In the genomic region with DNA sequence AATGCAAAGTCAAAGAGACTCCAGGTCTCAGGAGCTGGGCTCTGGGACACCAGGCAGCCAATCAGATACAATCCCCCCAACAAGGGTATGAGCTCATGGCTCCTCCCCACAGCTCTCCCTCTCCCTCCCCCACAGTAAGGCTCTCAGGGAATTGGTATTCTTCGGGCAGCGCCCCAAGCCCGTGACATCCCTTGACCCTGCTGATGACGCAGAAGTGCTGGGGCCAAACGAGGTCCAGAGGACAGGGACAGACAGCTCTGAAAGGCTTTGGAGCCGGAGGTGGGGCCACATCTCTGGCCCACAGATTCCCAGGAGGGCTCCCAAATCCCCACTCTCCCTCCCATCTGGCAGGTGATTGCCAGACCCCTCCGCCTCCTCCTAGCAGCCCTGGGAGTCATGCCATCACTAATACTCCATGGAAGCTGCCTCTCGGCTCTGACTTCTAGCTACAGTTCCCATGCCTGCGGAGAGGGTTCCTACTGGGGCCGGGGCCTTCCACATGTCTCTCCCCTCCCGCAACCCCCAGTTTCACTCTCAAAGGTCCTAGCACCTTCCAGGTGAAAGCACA, we compare ENCODE assay signal across 11 cellular contexts. TPM values are rescaled to one million over a fixed set of nuclear protein-coding genes. Genes with fewer than 3 reads are reported as not detected.
DNase-seq lines count a peak whose midpoint lies in the region; ATAC-seq and TF ChIP-seq lines count a peak whose summit lies in the region.
"Had no signal": no experiment of that assay in that cellular context is flagged by ENCODE, and none has a peak within 500 bp of the region (broad histone marks: within the 10 kb centered on the region; RNA-seq: fewer than 3 reads in every experiment).

No MANE protein-coding gene starts in this region.

- H2BK5ac ChIP-seq in neuronal stem cell (ENCODE audit: low read length) = no peak overlapping the region

- POLR2A ChIA-PET in PC-3 (lab: Charles Lee; ENCODE audit: unreplicated experiment) = no interaction called here

- no peak overlapping the region for H3K4me2 ChIP-seq in neuronal stem cell (ENCODE audit: insufficient read depth, low read length, poor library complexity, severe bottlenecking)
- H3K4me2 ChIP-seq in PC-3 (ENCODE audit: low read length) = no peak overlapping the region

- H3K36me3 Mint-ChIP-seq in T-helper 17 cell (ENCODE audit: low read depth) = no peaks in the 10 kb centered on the region
- H3K36me3 Mint-ChIP-seq: CD4-positive, CD25-positive, alpha-beta regulatory T cell had no signal

- no peak overlapping the region for H4K91ac ChIP-seq in neuronal stem cell (ENCODE audit: low read depth, low read length, poor library complexity)

- H3K9me2 ChIP-seq in PC-3 (replicated peaks; ENCODE audit: low read length) = no peaks in the 10 kb centered on the region

- peak overlapping the region; percentile 59 for H2BK12ac ChIP-seq in neuronal stem cell (ENCODE audit: low read length)

- no peak overlapping the region for H4K8ac ChIP-seq in neuronal stem cell (ENCODE audit: low read depth, low read length)

- CTCF ChIA-PET in PC-3 (lab: Charles Lee) = interaction anchor here (2.1 kb wide), 1 partner anchor 19 kb away, joined by 15 read pairs; no protein-coding TSS in a partner anchor

- H3K4me1 ChIP-seq in gastroesophageal sphincter (peaks cover 0 to 75% (median 37%) of the 10 kb centered on the region in 3 donors), neuronal stem cell (ENCODE audit: control insufficient read depth in 2 of 2, insufficient read depth in 1 of 2, low read depth in 1 of 2, low read length in 2 of 2) (peaks cover 30 to 52% of the 10 kb centered on the region in 2 donors), PC-3 (ENCODE audit: insufficient read depth, low read length) (peaks cover 15% of the 10 kb centered on the region)

- 25 to 52% methylated on average over 3 to 4 of the region's 11 CpGs for WGBS in gastroesophageal sphincter (ENCODE audit: low coverage in 1 of 2), 2 donors
- no CpG with 5 or more reads among the region's 11 CpGs for WGBS in neuronal stem cell (ENCODE audit: extremely low coverage in 2 of 2, insufficient read length in 2 of 2, insufficient replicate concordance in 1 of 2), 2 donors

- no peaks in the 10 kb centered on the region for H3K79me2 ChIP-seq in PC-3 (ENCODE audit: low read length)

- no peaks in the 10 kb centered on the region for H4K20me1 ChIP-seq in PC-3 (ENCODE audit: low read length)

- H2BK120ac ChIP-seq in neuronal stem cell (ENCODE audit: low read depth, low read length) = no peak overlapping the region

- H3K27ac Mint-ChIP-seq in T-helper 17 cell = peak overlapping the region; percentile 61
- H3K27ac Mint-ChIP-seq in stimulated activated naive CD8-positive, alpha-beta T cell treated with anti-CD3 and anti-CD28 coated beads, Interleukin-15, amount 100 ng/mL, for 72 hours = no peak overlapping the region

- no TSS peak for BruUV-seq in PC-3 (replicated peaks; lab: Mats Ljungman, UMichigan)

- H3K23ac ChIP-seq in neuronal stem cell (ENCODE audit: low read depth, low read length, poor library complexity) = no peak overlapping the region

- TF ChIP-seq CTCF in AG10803 (conservative IDR thresholded peaks at IDR 0.05; ENCODE audit: low read length) (no peak), gastroesophageal sphincter (IDR thresholded peaks at IDR 0.05) (no peak), PC-3 (conservative IDR thresholded peaks at IDR 0.05; ENCODE audit: low read depth, low read length) (no peak)

- H3F3A ChIP-seq in PC-3 (ENCODE audit: low read length, unreplicated experiment) = no peaks in the 10 kb centered on the region

- H3K9ac ChIP-seq in neuronal stem cell (ENCODE audit: low read depth, low read length, poor library complexity) = no peak overlapping the region
- no peak overlapping the region for H3K9ac ChIP-seq in PC-3 (ENCODE audit: low read length)

- peak; percentile 60 for DNase-seq in AG10803 (ENCODE audit: low read depth)
- no peak for DNase-seq in T-helper 17 cell
- DNase-seq in neuronal stem cell (ENCODE audit: low spot score) = no peak
- no peak for DNase-seq in PC-3
- DNase-seq in stimulated activated naive CD8-positive, alpha-beta T cell treated with anti-CD3 and anti-CD28 coated beads, Interleukin-15, amount 100 ng/mL, for 72 hours = no peak
- DNase-seq: CD4-positive, CD25-positive, alpha-beta regulatory T cell had no signal

- no peaks in the 10 kb centered on the region for H3K79me1 ChIP-seq in neuronal stem cell (ENCODE audit: low read depth, low read length)

- no peak for TF ChIP-seq EP300 in gastroesophageal sphincter (IDR thresholded peaks at IDR 0.05)

- peaks cover 15% of the 10 kb centered on the region for H3K27me3 Mint-ChIP-seq in T-helper 17 cell
- peaks cover 10% of the 10 kb centered on the region for H3K27me3 Mint-ChIP-seq in stimulated activated naive CD8-positive, alpha-beta T cell treated with anti-CD3 and anti-CD28 coated beads, Interleukin-15, amount 100 ng/mL, for 72 hours

- H2BK15ac ChIP-seq in neuronal stem cell (ENCODE audit: low read length) = peak overlapping the region; percentile 75

- no peak overlapping the region for H3K4ac ChIP-seq in neuronal stem cell (ENCODE audit: low read length)

- H3K4me3 Mint-ChIP-seq in T-helper 17 cell = no peak overlapping the region
- H3K4me3 Mint-ChIP-seq in stimulated activated naive CD8-positive, alpha-beta T cell treated with anti-CD3 and anti-CD28 coated beads, Interleukin-15, amount 100 ng/mL, for 72 hours = no peak overlapping the region
- H3K4me3 Mint-ChIP-seq: CD4-positive, CD25-positive, alpha-beta regulatory T cell had no signal

- H3K9me3 ChIP-seq in T-helper 17 cell (ENCODE audit: control insufficient read depth, low read length, poor library complexity, severe bottlenecking) = no peaks in the 10 kb centered on the region
- H3K9me3 ChIP-seq in gastroesophageal sphincter = no peaks in the 10 kb centered on the region
- no peaks in the 10 kb centered on the region for H3K9me3 ChIP-seq in neuronal stem cell (replicated peaks in 1 of 2; ENCODE audit: control insufficient read depth in 2 of 2, insufficient read depth in 1 of 2, low read depth in 1 of 2, low read length in 2 of 2)
- no peaks in the 10 kb centered on the region for H3K9me3 ChIP-seq in PC-3 (ENCODE audit: low read length)

- no peak overlapping the region for H3K4me3 ChIP-seq in AG10803 (ENCODE audit: low read length)
- H3K4me3 ChIP-seq in gastroesophageal sphincter = peak overlapping the region in 1 of 2 donors; percentile 18
- H3K4me3 ChIP-seq in neuronal stem cell (ENCODE audit: low read length in 2 of 2) = no peak overlapping the region
- no peak overlapping the region for H3K4me3 ChIP-seq in PC-3 (ENCODE audit: low read length)

- intact Hi-C loops in PC-3 (cut with micrococcal nuclease) = no loop called here

- TF ChIP-seq POLR2A in gastroesophageal sphincter (IDR thresholded peaks at IDR 0.05) = no peak

- peak overlapping the region; percentile 60 for H3K14ac ChIP-seq in neuronal stem cell (ENCODE audit: low read length)

- ATAC-seq in T-helper 17 cell (no peak), gastroesophageal sphincter (peak; percentile 79), esophagus mucosa (no peak), PC-3 (no peak), HG03045 (IDR thresholded peaks at IDR 0.05; ENCODE audit: unreplicated experiment) (no peak)
- ATAC-seq in stimulated activated naive CD8-positive, alpha-beta T cell treated with anti-CD3 and anti-CD28 coated beads, Interleukin-15, amount 100 ng/mL, for 72 hours = no peak

- H3K9me3 Mint-ChIP-seq in stimulated activated naive CD8-positive, alpha-beta T cell treated with anti-CD3 and anti-CD28 coated beads, Interleukin-15, amount 100 ng/mL, for 72 hours = no peaks in the 10 kb centered on the region
- H3K9me3 Mint-ChIP-seq: CD4-positive, CD25-positive, alpha-beta regulatory T cell had no signal

- H3K36me3 ChIP-seq in gastroesophageal sphincter (no peaks in the 10 kb centered on the region), neuronal stem cell (replicated peaks in 1 of 2; ENCODE audit: control insufficient read depth in 2 of 2, insufficient read depth in 2 of 2, low read length in 2 of 2) (no peaks in the 10 kb centered on the region), PC-3 (ENCODE audit: low read depth, low read length) (no peaks in the 10 kb centered on the region)

- no peaks in the 10 kb centered on the region for H3K27me3 ChIP-seq in gastroesophageal sphincter
- H3K27me3 ChIP-seq in neuronal stem cell (ENCODE audit: control insufficient read depth in 3 of 3, insufficient read depth in 3 of 3, low read depth in 1 of 3, low read length in 3 of 3) = peaks cover 0 to 47% (median 2%) of the 10 kb centered on the region in 3 experiments
- H3K27me3 ChIP-seq in PC-3 (ENCODE audit: low read length) = no peaks in the 10 kb centered on the region

- H2AK5ac ChIP-seq in neuronal stem cell (ENCODE audit: low read depth, low read length) = peak overlapping the region; percentile 57

- peak overlapping the region; percentile 50 for H3K18ac ChIP-seq in neuronal stem cell (ENCODE audit: low read length)

- H2AFZ ChIP-seq in neuronal stem cell (ENCODE audit: low read length) (peak overlapping the region; percentile 55), PC-3 (ENCODE audit: low read length) (no peak overlapping the region)

- H3K4me1 Mint-ChIP-seq in T-helper 17 cell = peaks cover 5% of the 10 kb centered on the region
- H3K4me1 Mint-ChIP-seq in stimulated activated naive CD8-positive, alpha-beta T cell treated with anti-CD3 and anti-CD28 coated beads, Interleukin-15, amount 100 ng/mL, for 72 hours = peaks cover 27% of the 10 kb centered on the region

- H3K27ac ChIP-seq in gastroesophageal sphincter (peak overlapping the region; percentile 62 to 97 (median 94)), neuronal stem cell (replicated peaks; ENCODE audit: low read length) (peak overlapping the region; percentile 18), PC-3 (ENCODE audit: low read length) (no peak overlapping the region)

RNA-seq across cellular contexts. Expression of gene USP2, which starts 5.8 kb away (rescaled TPM):
- 1 to 10 TPM; 1.7 to 5.2 TPM for total RNA-seq in T-helper 17 cell
- total RNA-seq in gastroesophageal sphincter = 1 to 10 TPM; 4.6 to 10.0 (median 6.6) TPM
- polyA plus RNA-seq in neuronal stem cell (2013, experiment 1 of 2) = 4.2 TPM
- 4.4 TPM for polyA plus RNA-seq in neuronal stem cell (2013, experiment 2 of 2)
- 2.8 TPM for total RNA-seq in esophagus mucosa
- 0.92 and 1.8 TPM in 2 replicates for total RNA-seq in PC-3 (2014; rRNA removed)

RNA-seq across cellular contexts. Expression of gene MFRP, which starts 29.2 kb away (rescaled TPM):
- not detected for total RNA-seq in T-helper 17 cell
- total RNA-seq in gastroesophageal sphincter = under 1 TPM in 1 of 4 donors, not detected in 3; 0.15 TPM
- polyA plus RNA-seq in neuronal stem cell (2013, experiment 1 of 2) = not detected
- not detected for polyA plus RNA-seq in neuronal stem cell (2013, experiment 2 of 2)
- total RNA-seq in esophagus mucosa = not detected
- not detected in 2 replicates for total RNA-seq in PC-3 (2014; rRNA removed)
- total RNA-seq: CD4-positive, CD25-positive, alpha-beta regulatory T cell; kidney epithelial cell; OCI-LY7 had no signal
- polyA plus RNA-seq: CD4-positive, CD25-positive, alpha-beta regulatory T cell had no signal

RNA-seq across cellular contexts. Expression of gene C1QTNF5, which starts 35.0 kb away (rescaled TPM):
- total RNA-seq in T-helper 17 cell (not detected), gastroesophageal sphincter (10 to 100 TPM; 44.3 to 52.1 (median 45.6) TPM), esophagus mucosa (2.0 TPM), PC-3 (2014; rRNA removed) (2.0 and 2.6 TPM in 2 replicates)
- 3.1 TPM for polyA plus RNA-seq in neuronal stem cell (2013, experiment 1 of 2)
- polyA plus RNA-seq in neuronal stem cell (2013, experiment 2 of 2) = 3.3 TPM
- total RNA-seq: CD4-positive, CD25-positive, alpha-beta regulatory T cell; OCI-LY7 had no signal
- polyA plus RNA-seq: CD4-positive, CD25-positive, alpha-beta regulatory T cell had no signal

RNA-seq across cellular contexts. Expression of gene RNF26, which starts 41.4 kb away (rescaled TPM):
- 10 to 100 TPM; 15.3 to 19.0 TPM for total RNA-seq in T-helper 17 cell
- total RNA-seq in gastroesophageal sphincter = 10 to 100 TPM; 13.0 to 39.6 (median 17.1) TPM
- 79.3 TPM for polyA plus RNA-seq in neuronal stem cell (2013, experiment 1 of 2)
- polyA plus RNA-seq in neuronal stem cell (2013, experiment 2 of 2) = 79.8 TPM
- total RNA-seq in esophagus mucosa = 22.2 TPM
- total RNA-seq in PC-3 (2014; rRNA removed) = 22.9 and 34.5 TPM in 2 replicates

RNA-seq across cellular contexts. Expression of gene THY1, which starts 47.3 kb away (rescaled TPM):
- total RNA-seq in T-helper 17 cell (under 1 TPM in 1 of 2 donors, not detected in 1; 0.20 TPM), gastroesophageal sphincter (10 to 100 TPM in 3 of 4 donors, 1 to 10 TPM in 1; 2.5 to 34.5 (median 16.8) TPM), esophagus mucosa (3.6 TPM), PC-3 (2014; rRNA removed) (not detected in 2 replicates)
- 85.1 TPM for polyA plus RNA-seq in neuronal stem cell (2013, experiment 1 of 2)
- polyA plus RNA-seq in neuronal stem cell (2013, experiment 2 of 2) = 84.3 TPM
- total RNA-seq: CD4-positive, CD25-positive, alpha-beta regulatory T cell; OCI-LY7 had no signal
- polyA plus RNA-seq: CD4-positive, CD25-positive, alpha-beta regulatory T cell had no signal

Comparison
In these comparisons a context has a peak if more than half of its experiments do, and no peak if none do; other contexts are left out.
1. RNA of gene C1QTNF5, which starts 35.0 kb away (total RNA-seq): 44.3 to 52.1 TPM in gastroesophageal sphincter; 2.0 TPM in esophagus mucosa (single experiment), 2.0 to 2.6 TPM in PC-3 and not detected in T-helper 17 cell; every median in the first group is over 10 times any median in the second.